Comparison of ENCODE assay signal across 8 cellular contexts in the genomic region with DNA sequence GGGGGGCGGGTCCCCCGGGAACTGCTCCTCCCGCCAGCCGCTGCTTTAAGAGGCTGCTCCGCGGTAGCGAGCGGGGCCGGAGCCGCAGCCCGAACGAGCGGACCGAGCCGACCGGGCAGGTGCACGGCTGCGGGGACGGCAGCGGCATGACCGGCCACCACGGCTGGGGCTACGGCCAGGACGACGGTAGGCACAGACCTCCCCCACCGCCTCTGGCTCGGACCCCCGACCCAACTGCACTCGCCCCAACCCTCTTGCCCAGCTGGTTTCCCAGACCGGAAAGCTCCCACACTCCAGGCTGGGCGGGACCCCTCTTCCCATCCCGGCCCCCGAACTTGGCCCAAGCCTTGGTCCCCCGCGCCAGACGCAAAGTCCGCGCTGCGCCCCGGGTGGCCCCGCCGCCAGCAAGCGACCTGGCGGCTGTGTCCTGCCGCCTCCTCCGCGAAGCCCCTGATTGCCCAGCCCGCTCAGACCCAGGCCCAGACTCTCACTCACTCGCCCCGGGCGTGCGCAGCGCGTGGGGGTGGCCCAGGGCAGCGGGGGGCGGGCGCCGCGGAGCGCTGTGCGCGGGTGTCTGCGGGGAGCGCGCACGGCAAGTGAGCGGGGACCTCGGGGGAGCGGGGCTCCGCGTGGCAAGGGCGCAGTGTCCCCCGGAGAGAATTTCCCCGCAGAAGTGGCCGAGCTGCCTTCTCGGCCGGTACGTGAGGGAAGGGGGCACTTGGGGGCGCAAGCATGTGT. TPM values are rescaled to one million over a fixed set of nuclear protein-coding genes. Genes with fewer than 3 reads are reported as not detected.
DNase-seq lines count a peak whose midpoint lies in the region; ATAC-seq and TF ChIP-seq lines count a peak whose summit lies in the region.

A gene (plus strand): TSS at position 73 of the 738 bp plus-strand sequence. CDS start 74 bp downstream, at position 147.

- H3K4me1 Mint-ChIP-seq in activated naive CD4-positive, alpha-beta T cell treated with anti-CD3 and anti-CD28 coated beads, Interleukin-2, amount 50 U/mL, for 24 hours, result peaks cover 4% of the 10 kb centered on the region

- H3K27me3 ChIP-seq in H7 (ENCODE audit: control insufficient read depth, insufficient read depth, low read length) (peaks cover 51% of the 10 kb centered on the region), right cardiac atrium (ENCODE audit: control insufficient read depth, insufficient read depth) (no peaks in the 10 kb centered on the region), rectal smooth muscle tissue (ENCODE audit: control insufficient read depth, insufficient read depth, low read length) (peaks cover 10% of the 10 kb centered on the region)

- H3K27me3 Mint-ChIP-seq in activated naive CD4-positive, alpha-beta T cell treated with anti-CD3 and anti-CD28 coated beads, Interleukin-2, amount 50 U/mL, for 24 hours, result peaks cover 26% of the 10 kb centered on the region

- no peaks in the 10 kb centered on the region for H3K4me1 ChIP-seq in right cardiac atrium (ENCODE audit: control insufficient read depth, insufficient read depth, low read length)
- H3K4me1 ChIP-seq in rectal smooth muscle tissue (ENCODE audit: control insufficient read depth, insufficient read depth, low read length), result no peaks in the 10 kb centered on the region

- ATAC-seq in right cardiac atrium (peak; percentile 19 to 51), HG03439 (IDR thresholded peaks at IDR 0.05; ENCODE audit: unreplicated experiment) (no peak)

- WGBS in right cardiac atrium, result under 1% methylated on average over 79 of the region's 79 CpGs

- H3K27ac Mint-ChIP-seq in activated naive CD4-positive, alpha-beta T cell treated with anti-CD3 and anti-CD28 coated beads, Interleukin-2, amount 50 U/mL, for 24 hours, result no peak within 1 kb of the TSS

- peak within 1 kb of the TSS; percentile 75 for H3K4me3 Mint-ChIP-seq in activated naive CD4-positive, alpha-beta T cell treated with anti-CD3 and anti-CD28 coated beads, Interleukin-2, amount 50 U/mL, for 24 hours

- intact Hi-C loops in right cardiac atrium (cut with DNase I), result no loop called here

- no peaks in the 10 kb centered on the region for H3K9me3 ChIP-seq in right cardiac atrium (ENCODE audit: control insufficient read depth, low read length)

- in situ Hi-C loops in GM13976 (cut with MboI; ENCODE audit: low sequenced_read_pairs, unreplicated experiment), result no loop called here

- H3K36me3 ChIP-seq in H7 (replicated peaks; ENCODE audit: control insufficient read depth, insufficient read depth, low read length), result no peaks in the 10 kb centered on the region
- H3K36me3 ChIP-seq in rectal smooth muscle tissue (ENCODE audit: control insufficient read depth, insufficient read depth, low read length), result no peaks in the 10 kb centered on the region

- no peak within 1 kb of the TSS for H3K27ac ChIP-seq in right cardiac atrium (ENCODE audit: low read length)
- H3K27ac ChIP-seq in rectal smooth muscle tissue (ENCODE audit: low read depth, low read length), result no peak within 1 kb of the TSS

- H3K9me3 Mint-ChIP-seq in activated naive CD4-positive, alpha-beta T cell treated with anti-CD3 and anti-CD28 coated beads, Interleukin-2, amount 50 U/mL, for 24 hours, result no peaks in the 10 kb centered on the region

- DNase-seq in H7 (peak; percentile 92), right cardiac atrium (peak in 1 of 3 donors; percentile 64), GM13976 (ENCODE audit: low spot score) (no peak)
- DNase-seq in stimulated activated CD4-positive, alpha-beta T cell treated with anti-CD3 and anti-CD28 coated beads, Interleukin-12 subunit alpha, Interleukin-12 subunit beta, amount 100 ng/mL, for 4 hours, result no peak
- DNase-seq in stimulated activated CD4-positive, alpha-beta T cell treated with anti-CD3 and anti-CD28 coated beads, Interleukin-4, amount 100 ng/mL, for 1 hour, result no peak

- H3K4me3 ChIP-seq in H7 (ENCODE audit: insufficient read depth, low read depth, low read length), result peak within 1 kb of the TSS; percentile 66
- peak within 1 kb of the TSS; percentile 40 for H3K4me3 ChIP-seq in right cardiac atrium (ENCODE audit: low read length)
- peak within 1 kb of the TSS; percentile 58 for H3K4me3 ChIP-seq in rectal smooth muscle tissue (ENCODE audit: low read length)

- H3K9ac ChIP-seq in rectal smooth muscle tissue (ENCODE audit: low read length), result no peak within 1 kb of the TSS

- no peaks in the 10 kb centered on the region for H3K36me3 Mint-ChIP-seq in activated naive CD4-positive, alpha-beta T cell treated with anti-CD3 and anti-CD28 coated beads, Interleukin-2, amount 50 U/mL, for 24 hours

- no peak for TF ChIP-seq CTCF in GM13976 (IDR thresholded peaks at IDR 0.05; ENCODE audit: borderline replicate concordance, control extremely low read depth, extremely low read depth, insufficient read depth, missing control alignments)

RNA-seq across cellular contexts. Expression of the gene that starts here (rescaled TPM):
- total RNA-seq in H7 (2014; rRNA removed; shearing (Covaris generic)), result 0.48 and 0.78 TPM in 2 replicates
- total RNA-seq in right cardiac atrium, result not detected
- polyA plus RNA-seq in right cardiac atrium, result not detected

Comparison
In these comparisons a context has a peak if more than half of its experiments do, and no peak if none do; other contexts are left out.
1. Peak in DNase-seq and H3K4me3 ChIP-seq in H7; RNA of the gene not detected or under 1 TPM.
2. Peak in ATAC-seq and H3K4me3 ChIP-seq in right cardiac atrium; RNA of the gene not detected or under 1 TPM.